Comparison of ENCODE assay signal across 34 cellular contexts in the genomic region with DNA sequence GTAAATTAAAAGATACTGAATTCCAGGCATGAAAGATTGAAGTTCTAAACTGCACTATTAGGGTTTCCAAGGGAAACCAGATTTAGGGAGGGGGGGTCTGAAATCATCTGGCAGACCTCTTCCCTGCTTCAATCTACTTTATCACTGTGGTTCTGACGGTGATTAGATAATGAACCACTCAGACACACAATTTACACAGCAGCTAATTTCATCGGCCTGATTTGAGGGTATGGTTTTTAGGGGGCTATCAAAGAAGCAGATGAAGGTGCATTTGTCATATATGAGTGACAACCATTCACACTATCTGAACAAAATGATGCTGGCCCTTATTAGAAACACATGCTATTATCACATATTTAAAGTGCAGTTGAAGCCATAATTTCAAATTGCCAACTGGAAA.
"Had no signal": no experiment of that assay in that cellular context is flagged by ENCODE, and none has a peak within 500 bp of the region (broad histone marks: within the 10 kb centered on the region; RNA-seq: fewer than 3 reads in every experiment).

No MANE protein-coding gene starts in this region.

- H3K27ac Mint-ChIP-seq: activated CD4-positive, alpha-beta memory T cell treated with anti-CD3 and anti-CD28 coated beads, Interleukin-2, amount 10 ng/mL, durations not matched to agents 7 days and 5 days; activated naive CD4-positive, alpha-beta T cell treated with anti-CD3 and anti-CD28 coated beads, Interleukin-2, amount 50 U/mL, for 24 hours; activated naive CD8-positive, alpha-beta T cell treated with anti-CD3 and anti-CD28 coated beads, Interleukin-2, amount 10 ng/mL, durations not matched to agents 7 days and 5 days; activated T-cell treated with anti-CD3 and anti-CD28 coated beads, Interleukin-2, amount 50 U/mL, for 72 hours; activated T-helper 17 cell treated with anti-CD3 and anti-CD28 coated beads, Interleukin-2, amount 50 U/mL, for 72 hours had no signal

- H3K4me1 Mint-ChIP-seq: activated CD4-positive, alpha-beta memory T cell treated with anti-CD3 and anti-CD28 coated beads, Interleukin-2, amount 10 ng/mL, durations not matched to agents 7 days and 5 days; activated naive CD4-positive, alpha-beta T cell treated with anti-CD3 and anti-CD28 coated beads, Interleukin-2, amount 50 U/mL, for 24 hours; activated T-helper 17 cell treated with anti-CD3 and anti-CD28 coated beads, Interleukin-2, amount 50 U/mL, for 72 hours had no signal

- DNase-seq: activated CD4-positive, alpha-beta memory T cell treated with anti-CD3 and anti-CD28 coated beads, Interleukin-2, amount 10 ng/mL, durations not matched to agents 7 days and 5 days; activated CD4-positive, alpha-beta T cell treated with anti-CD3 and anti-CD28 coated beads for 1 hour; activated CD4-positive, alpha-beta T cell treated with anti-CD3 and anti-CD28 coated beads for 48 hours; activated CD4-positive, CD25-positive, alpha-beta regulatory T cell; activated CD8-positive, alpha-beta memory T cell treated with anti-CD3 and anti-CD28 coated beads for 24 hours; activated effector memory CD4-positive, alpha-beta T cell treated with anti-CD3 and anti-CD28 coated beads, Interleukin-2, amount 50 U/mL, for 16 hours; activated naive CD4-positive, alpha-beta T cell; activated naive CD8-positive, alpha-beta T cell treated with anti-CD3 and anti-CD28 coated beads, Interleukin-2, amount 10 ng/mL, durations not matched to agents 7 days and 5 days; activated T-cell treated with anti-CD3 and anti-CD28 coated beads, Interleukin-2, amount 50 U/mL, for 1 hour; activated T-cell treated with anti-CD3 and anti-CD28 coated beads, Interleukin-2, amount 50 U/mL, for 72 hours; amygdala; Kasumi-1; KG1; MG63; NCI-H1048; NCI-H146; NCI-H187; NCI-H2081; NCI-H2171 treated with DMSO at 0.1 percent for 48 hours; NCI-H345; NCI-H524 treated with DMSO at 0.1 percent for 48 hours; NK-92 treated with Interleukin-12 subunit alpha and Interleukin-12 subunit beta, amount 100 ng/mL, for 24 hours; PC-3; Peyer's patch; RPMI8226; SHP77 treated with DMSO at 0.1 percent for 48 hours; T1000; WERI-Rb-1 had no signal

- H3K27me3 Mint-ChIP-seq: activated CD4-positive, alpha-beta memory T cell treated with anti-CD3 and anti-CD28 coated beads, Interleukin-2, amount 10 ng/mL, durations not matched to agents 7 days and 5 days; activated naive CD4-positive, alpha-beta T cell treated with anti-CD3 and anti-CD28 coated beads, Interleukin-2, amount 50 U/mL, for 24 hours; activated naive CD8-positive, alpha-beta T cell treated with anti-CD3 and anti-CD28 coated beads, Interleukin-2, amount 10 ng/mL, durations not matched to agents 7 days and 5 days; activated T-helper 17 cell treated with anti-CD3 and anti-CD28 coated beads, Interleukin-2, amount 50 U/mL, for 72 hours; central memory CD8-positive, alpha-beta T cell had no signal

- H3K4me3 ChIP-seq: ascending aorta, cardiac muscle cell, MG63, Peyer's patch, SJSA1 had no signal

- H3K4me3 Mint-ChIP-seq: activated CD4-positive, alpha-beta memory T cell treated with anti-CD3 and anti-CD28 coated beads, Interleukin-2, amount 10 ng/mL, durations not matched to agents 7 days and 5 days; activated naive CD4-positive, alpha-beta T cell treated with anti-CD3 and anti-CD28 coated beads, Interleukin-2, amount 50 U/mL, for 24 hours; activated naive CD8-positive, alpha-beta T cell treated with anti-CD3 and anti-CD28 coated beads, Interleukin-2, amount 10 ng/mL, durations not matched to agents 7 days and 5 days; activated T-cell treated with anti-CD3 and anti-CD28 coated beads, Interleukin-2, amount 50 U/mL, for 72 hours; activated T-helper 17 cell treated with anti-CD3 and anti-CD28 coated beads, Interleukin-2, amount 50 U/mL, for 72 hours; central memory CD8-positive, alpha-beta T cell had no signal

- H3K36me3 ChIP-seq: cardiac muscle cell, Peyer's patch had no signal

- H3K9me3 Mint-ChIP-seq: activated CD4-positive, alpha-beta memory T cell treated with anti-CD3 and anti-CD28 coated beads, Interleukin-2, amount 10 ng/mL, durations not matched to agents 7 days and 5 days; activated naive CD4-positive, alpha-beta T cell treated with anti-CD3 and anti-CD28 coated beads, Interleukin-2, amount 50 U/mL, for 24 hours; activated naive CD8-positive, alpha-beta T cell treated with anti-CD3 and anti-CD28 coated beads, Interleukin-2, amount 10 ng/mL, durations not matched to agents 7 days and 5 days; activated T-cell treated with anti-CD3 and anti-CD28 coated beads, Interleukin-2, amount 50 U/mL, for 72 hours; activated T-helper 17 cell treated with anti-CD3 and anti-CD28 coated beads, Interleukin-2, amount 50 U/mL, for 72 hours; central memory CD8-positive, alpha-beta T cell had no signal

- H3K4me1 ChIP-seq: Peyer's patch, SJSA1 had no signal

- H3K9me3 ChIP-seq: Peyer's patch had no signal

- H3K27me3 ChIP-seq: ascending aorta, cardiac muscle cell, MG63, Peyer's patch, SJSA1 had no signal

- H3K27ac ChIP-seq: ascending aorta, cardiac muscle cell, Peyer's patch, SJSA1, WERI-Rb-1 had no signal
